1 cellular context compared by ENCODE assay signal in the genomic region with DNA sequence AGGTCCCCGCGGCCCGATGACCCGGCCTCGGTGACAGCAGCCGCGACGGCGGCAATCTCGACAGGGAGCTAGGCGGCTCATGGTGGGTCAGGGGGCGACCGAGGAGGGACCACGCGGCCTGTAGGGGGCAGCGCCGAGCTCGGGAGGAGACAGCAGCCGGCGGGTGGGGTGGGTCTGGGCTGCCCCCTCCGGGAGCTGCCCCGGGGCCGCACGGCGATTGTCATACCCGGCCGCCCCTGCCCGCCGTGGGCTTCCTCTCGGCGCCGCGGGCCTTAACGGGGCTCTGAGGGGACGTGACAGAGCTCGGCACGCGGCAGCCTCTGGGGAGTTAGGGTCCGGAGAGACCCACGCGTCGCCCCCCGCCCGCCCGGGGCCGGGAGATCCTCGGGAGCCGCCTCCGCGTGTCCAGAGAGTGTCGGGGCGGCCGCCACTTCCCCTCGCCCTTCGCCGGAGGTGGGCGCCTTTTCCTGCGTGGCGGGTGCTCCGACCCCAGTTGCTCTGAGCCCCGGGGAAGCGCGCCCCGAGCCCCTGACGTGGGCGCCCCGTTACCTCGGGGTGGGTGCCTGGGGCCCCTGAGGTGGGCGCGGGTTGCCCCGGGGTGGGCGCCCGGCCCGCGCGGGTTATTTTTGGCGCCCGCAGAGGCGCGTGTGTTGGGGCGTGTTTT.
TF ChIP-seq lines count a peak whose summit lies in the region.

No MANE protein-coding gene starts in this region.

TF ChIP-seq in GM12878, 131 proteins besides CTCF, POLR2A, EP300 and RAD21 (continued from another document):
- 0 out of 2 replicates have a peak, but pooled peaks have one; percentile 39 for TF ChIP-seq ZNF592 (IDR thresholded peaks at IDR 0.05)
- peak; percentile 40; the same call in 1 of the 2 replicates for TF ChIP-seq SMC3 (IDR thresholded peaks at IDR 0.05; ENCODE audit: borderline replicate concordance, low read length)
- TF ChIP-seq EED (IDR thresholded peaks at IDR 0.05; ENCODE audit: low read depth): peak; percentile 21; the same call in 1 of the 2 replicates
- peak; percentile 42 for TF ChIP-seq MYC (IDR thresholded peaks at IDR 0.05; ENCODE audit: insufficient read depth, insufficient read length, insufficient replicate concordance, low read length, severe bottlenecking)
- TF ChIP-seq NR2F1 (conservative IDR thresholded peaks at IDR 0.05): peak; percentile 70
- no peak for TF ChIP-seq RBBP5 (conservative IDR thresholded peaks at IDR 0.05)
- TF ChIP-seq, protein P1, sequence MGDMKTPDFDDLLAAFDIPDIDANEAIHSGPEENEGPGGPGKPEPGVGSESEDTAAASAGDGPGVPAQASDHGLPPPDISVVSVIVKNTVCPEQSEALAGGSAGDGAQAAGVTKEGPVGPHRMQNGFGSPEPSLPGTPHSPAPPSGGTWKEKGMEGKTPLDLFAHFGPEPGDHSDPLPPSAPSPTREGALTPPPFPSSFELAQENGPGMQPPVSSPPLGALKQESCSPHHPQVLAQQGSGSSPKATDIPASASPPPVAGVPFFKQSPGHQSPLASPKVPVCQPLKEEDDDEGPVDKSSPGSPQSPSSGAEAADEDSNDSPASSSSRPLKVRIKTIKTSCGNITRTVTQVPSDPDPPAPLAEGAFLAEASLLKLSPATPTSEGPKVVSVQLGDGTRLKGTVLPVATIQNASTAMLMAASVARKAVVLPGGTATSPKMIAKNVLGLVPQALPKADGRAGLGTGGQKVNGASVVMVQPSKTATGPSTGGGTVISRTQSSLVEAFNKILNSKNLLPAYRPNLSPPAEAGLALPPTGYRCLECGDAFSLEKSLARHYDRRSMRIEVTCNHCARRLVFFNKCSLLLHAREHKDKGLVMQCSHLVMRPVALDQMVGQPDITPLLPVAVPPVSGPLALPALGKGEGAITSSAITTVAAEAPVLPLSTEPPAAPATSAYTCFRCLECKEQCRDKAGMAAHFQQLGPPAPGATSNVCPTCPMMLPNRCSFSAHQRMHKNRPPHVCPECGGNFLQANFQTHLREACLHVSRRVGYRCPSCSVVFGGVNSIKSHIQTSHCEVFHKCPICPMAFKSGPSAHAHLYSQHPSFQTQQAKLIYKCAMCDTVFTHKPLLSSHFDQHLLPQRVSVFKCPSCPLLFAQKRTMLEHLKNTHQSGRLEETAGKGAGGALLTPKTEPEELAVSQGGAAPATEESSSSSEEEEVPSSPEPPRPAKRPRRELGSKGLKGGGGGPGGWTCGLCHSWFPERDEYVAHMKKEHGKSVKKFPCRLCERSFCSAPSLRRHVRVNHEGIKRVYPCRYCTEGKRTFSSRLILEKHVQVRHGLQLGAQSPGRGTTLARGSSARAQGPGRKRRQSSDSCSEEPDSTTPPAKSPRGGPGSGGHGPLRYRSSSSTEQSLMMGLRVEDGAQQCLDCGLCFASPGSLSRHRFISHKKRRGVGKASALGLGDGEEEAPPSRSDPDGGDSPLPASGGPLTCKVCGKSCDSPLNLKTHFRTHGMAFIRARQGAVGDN (IDR thresholded peaks at IDR 0.05): no peak
- TF ChIP-seq KAT2A (conservative IDR thresholded peaks at IDR 0.05; ENCODE audit: control insufficient read depth, low read depth, low read length): no peak
- TF ChIP-seq JUNB (IDR thresholded peaks at IDR 0.05): no peak
- no peak for TF ChIP-seq SRF (IDR thresholded peaks at IDR 0.05; ENCODE audit: low read depth in 2 of 2, low read length in 2 of 2)
- TF ChIP-seq BCL11A (IDR thresholded peaks at IDR 0.05; ENCODE audit: low read depth, low read length): no peak
- no peak for TF ChIP-seq KLF5 (IDR thresholded peaks at IDR 0.05; ENCODE audit: partially characterized antibody)
- no peak for TF ChIP-seq RB1 (IDR thresholded peaks at IDR 0.05; ENCODE audit: borderline replicate concordance)
- no peak for TF ChIP-seq FOS (IDR thresholded peaks at IDR 0.05; ENCODE audit: borderline replicate concordance, extremely low read depth, insufficient read length)
- no peak for TF ChIP-seq RFX5 (IDR thresholded peaks at IDR 0.05; ENCODE audit: low read depth, low read length)
- peak; percentile 21; the same call in 1 of the 2 replicates for TF ChIP-seq MEF2A (IDR thresholded peaks at IDR 0.05; ENCODE audit: insufficient read depth, low read depth, low read length)
- TF ChIP-seq ZNF207 (IDR thresholded peaks at IDR 0.05; ENCODE audit: borderline replicate concordance): no peak
- no peak for TF ChIP-seq USF2 (IDR thresholded peaks at IDR 0.05; ENCODE audit: borderline replicate concordance, low read depth, low read length)
